Comparison of ENCODE assay signal across 17 cellular contexts in the genomic region with DNA sequence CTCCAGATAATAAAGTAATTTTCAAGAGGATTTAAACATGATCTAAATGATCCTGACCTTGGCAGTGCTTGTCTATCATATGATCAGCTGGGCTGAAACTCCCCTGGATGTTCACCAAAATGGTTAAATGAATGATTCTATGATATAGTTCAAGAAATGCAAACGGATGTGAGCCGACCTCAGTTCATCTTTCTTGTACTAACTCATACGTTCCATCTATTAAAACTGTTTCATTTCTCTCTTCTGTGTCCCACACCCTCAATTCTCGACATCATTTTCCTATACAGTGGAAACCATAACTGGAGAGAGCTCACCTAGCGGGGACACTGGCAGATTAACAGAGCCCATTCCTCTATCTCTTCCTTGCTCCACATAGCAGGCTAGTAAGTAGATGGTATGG.
A peak's percentile ranks its signal among the peaks of the same experiment; 100 is the strongest.
DNase-seq lines count a peak whose midpoint lies in the region; ATAC-seq, FAIRE-seq and TF ChIP-seq lines count a peak whose summit lies in the region.
"Had no signal": no experiment of that assay in that cellular context is flagged by ENCODE, and none has a peak within 500 bp of the region (broad histone marks: within the 10 kb centered on the region; RNA-seq: fewer than 3 reads in every experiment).

No MANE protein-coding gene starts in this region.

- H3K9me3 ChIP-seq in K562 (replicated peaks; ENCODE audit: control insufficient read depth, insufficient read depth, low read depth, low read length): no peaks in the 10 kb centered on the region
- H3K9me3 ChIP-seq: SK-N-SH had no signal

- peaks cover 5% of the 10 kb centered on the region for H3K27me3 Mint-ChIP-seq in glutamatergic neuron (ENCODE audit: unreplicated experiment)

- H4K20me1 ChIP-seq in K562 (replicated peaks; ENCODE audit: control insufficient read depth, insufficient read depth, low read length): no peaks in the 10 kb centered on the region

- no peak overlapping the region for H3K4me3 Mint-ChIP-seq in glutamatergic neuron (ENCODE audit: unreplicated experiment)
- H3K4me3 Mint-ChIP-seq: CD4-positive, CD25-positive, alpha-beta regulatory T cell had no signal

- peak; percentile 19 for FAIRE-seq in K562 (lab: Jason Lieb, UNC)

- no peak overlapping the region for H2AFZ ChIP-seq in K562 (ENCODE audit: low read depth, low read length)

- BruUV-seq in K562 (replicated peaks; lab: Mats Ljungman, UMichigan): no TSS peak

- H3K4me3 ChIP-seq in K562: no peak overlapping the region
- H3K4me3 ChIP-seq: lung had no signal

- POLR2A ChIA-PET in K562 (lab: Yijun Ruan, JAX): no interaction called here

- no peak overlapping the region for H3K27ac Mint-ChIP-seq in glutamatergic neuron (ENCODE audit: unreplicated experiment)
- H3K27ac Mint-ChIP-seq: activated T-helper 2 cell treated with anti-CD3 and anti-CD28 coated beads, Interferon-gamma antibody, Interleukin-2, Interleukin-4, amounts not matched to agents 10 μg/mL and 5 μg/mL and 100 μg/mL, durations not matched to agents 14 hours and 24 hours and 36 hours; CD4-positive, CD25-positive, alpha-beta regulatory T cell had no signal

- H3K27me3 ChIP-seq in K562 (ENCODE audit: control insufficient read depth in 2 of 2, insufficient read depth in 2 of 2, low read length in 2 of 2): no peaks in the 10 kb centered on the region

- DNase-seq in K562 (ENCODE audit: extremely low read depth in 1 of 4, low spot score in 3 of 4) (no peak), NCI-H2171 (lab: John Stamatoyannopoulos, UW) (no peak), glutamatergic neuron (no peak)
- DNase-seq in activated naive CD4-positive, alpha-beta T cell (lab: John Stamatoyannopoulos, UW): no peak
- no peak for DNase-seq in stimulated activated CD4-positive, alpha-beta T cell treated with anti-CD3 and anti-CD28 coated beads, Interleukin-4, amount 100 ng/mL, for 1 hour
- DNase-seq: activated CD4-positive, alpha-beta T cell treated with anti-CD3 and anti-CD28 coated beads for 1 hour; CD4-positive, CD25-positive, alpha-beta regulatory T cell; H7; hypothalamus; NCI-H1436 treated with DMSO at 0.1 percent for 48 hours; SK-N-SH; stimulated activated naive CD4-positive, alpha-beta T cell treated with Interleukin-2 at 50 U/mL for 16 hours had no signal

- no peaks in the 10 kb centered on the region for H3K36me3 Mint-ChIP-seq in glutamatergic neuron (ENCODE audit: unreplicated experiment)
- H3K36me3 Mint-ChIP-seq: CD4-positive, CD25-positive, alpha-beta regulatory T cell had no signal

- H3K27ac ChIP-seq in K562 (ENCODE audit: extremely low read depth, low read depth, low read length): no peak overlapping the region

- H3K9me1 ChIP-seq in K562 (ENCODE audit: control insufficient read depth, insufficient read depth, low read length): no peaks in the 10 kb centered on the region

- peak; percentile 55 for ATAC-seq in GM18867 (IDR thresholded peaks at IDR 0.05; ENCODE audit: unreplicated experiment)
- ATAC-seq in GM21526 (IDR thresholded peaks at IDR 0.05; ENCODE audit: low FRiP score, unreplicated experiment): peak; percentile 45
- ATAC-seq in HG03039 (IDR thresholded peaks at IDR 0.05; ENCODE audit: unreplicated experiment): peak; percentile 45
- no peak for ATAC-seq in K562

- H3K4me1 Mint-ChIP-seq in glutamatergic neuron (ENCODE audit: low read depth, unreplicated experiment): peaks cover 30% of the 10 kb centered on the region
- H3K4me1 Mint-ChIP-seq: CD4-positive, CD25-positive, alpha-beta regulatory T cell had no signal

- TF ChIP-seq CTCF in K562 (IDR thresholded peaks at IDR 0.05 in 2 of 3, conservative IDR thresholded peaks at IDR 0.05 in 1 of 3; ENCODE audit: insufficient read depth in 2 of 3, low read depth in 1 of 3, low read length in 3 of 3): no peak
- no peak for TF ChIP-seq CTCF in glutamatergic neuron (IDR thresholded peaks at IDR 0.05; ENCODE audit: partially characterized antibody, unreplicated experiment)

- 41% methylated on average over 5 of the region's 5 CpGs for WGBS in K562 (ENCODE audit: insufficient coverage, low coverage, missing lambda C conversion rate)

- TF ChIP-seq RAD21 in K562 (CRISPR knock-in tag; conservative IDR thresholded peaks at IDR 0.05 in 1 of 2, IDR thresholded peaks at IDR 0.05 in 1 of 2): no peak

- in situ Hi-C loops in K562 (cut with MboI): loop anchor here (25.0 kb wide), 2 partner anchors 546 to 1321 kb away; no protein-coding TSS in a partner anchor

- H3K4me1 ChIP-seq in K562 (replicated peaks in 1 of 2; ENCODE audit: control insufficient read depth in 2 of 2, insufficient read depth in 2 of 2, low read length in 2 of 2): no peaks in the 10 kb centered on the region

- intact Hi-C loops in K562 (cut with micrococcal nuclease): no loop called here

- no peak overlapping the region for H3K4me2 ChIP-seq in K562 (ENCODE audit: insufficient read depth, low read length)
- H3K4me2 ChIP-seq: SK-N-SH had no signal

- no peaks in the 10 kb centered on the region; the same call in 2 of the 3 replicates for H3K36me3 ChIP-seq in K562 (ENCODE audit: control insufficient read depth, insufficient read depth, low read length)

- TF ChIP-seq EP300 in K562 (IDR thresholded peaks at IDR 0.05; ENCODE audit: low read length): no peak

- H3K9me3 Mint-ChIP-seq in glutamatergic neuron (ENCODE audit: unreplicated experiment): peaks cover 3% of the 10 kb centered on the region
- H3K9me3 Mint-ChIP-seq: activated T-helper 2 cell treated with anti-CD3 and anti-CD28 coated beads, Interferon-gamma antibody, Interleukin-2, Interleukin-4, amounts not matched to agents 10 μg/mL and 5 μg/mL and 100 μg/mL, durations not matched to agents 14 hours and 24 hours and 36 hours had no signal

- no peak for TF ChIP-seq POLR2A in K562 (conservative IDR thresholded peaks at IDR 0.05)

- CTCF ChIA-PET in K562 (lab: Yijun Ruan, JAX; ENCODE audit: low intra/inter-chr PET ratio): no interaction called here

- no peaks in the 10 kb centered on the region; the same call in 2 of the 3 replicates for H3K79me2 ChIP-seq in K562 (ENCODE audit: control insufficient read depth, insufficient read depth, low read length)

- no peak overlapping the region for H3K9ac ChIP-seq in K562 (ENCODE audit: insufficient read depth in 1 of 2, low read depth in 2 of 2, low read length in 2 of 2)
- H3K9ac ChIP-seq: SK-N-SH had no signal

TF ChIP-seq in K562, 482 proteins besides CTCF, POLR2A, EP300 and RAD21 (continues in another document):
- no peak for TF ChIP-seq FOXA1 (IDR thresholded peaks at IDR 0.05; ENCODE audit: borderline replicate concordance)
- no peak for TF ChIP-seq HNRNPUL1 (IDR thresholded peaks at IDR 0.05; ENCODE audit: low read length)
- no peak for TF ChIP-seq SMARCA5 (IDR thresholded peaks at IDR 0.05)
- no peak for TF ChIP-seq CCNT2 (IDR thresholded peaks at IDR 0.05; ENCODE audit: borderline replicate concordance, extremely low read depth, insufficient read length, low read depth, low read length)
- no peak for TF ChIP-seq DIDO1 (tag; IDR thresholded peaks at IDR 0.05; ENCODE audit: low read depth)
- no peak for TF ChIP-seq SMARCB1 (IDR thresholded peaks at IDR 0.05; ENCODE audit: insufficient read length, low read depth)
- TF ChIP-seq, protein P1, sequence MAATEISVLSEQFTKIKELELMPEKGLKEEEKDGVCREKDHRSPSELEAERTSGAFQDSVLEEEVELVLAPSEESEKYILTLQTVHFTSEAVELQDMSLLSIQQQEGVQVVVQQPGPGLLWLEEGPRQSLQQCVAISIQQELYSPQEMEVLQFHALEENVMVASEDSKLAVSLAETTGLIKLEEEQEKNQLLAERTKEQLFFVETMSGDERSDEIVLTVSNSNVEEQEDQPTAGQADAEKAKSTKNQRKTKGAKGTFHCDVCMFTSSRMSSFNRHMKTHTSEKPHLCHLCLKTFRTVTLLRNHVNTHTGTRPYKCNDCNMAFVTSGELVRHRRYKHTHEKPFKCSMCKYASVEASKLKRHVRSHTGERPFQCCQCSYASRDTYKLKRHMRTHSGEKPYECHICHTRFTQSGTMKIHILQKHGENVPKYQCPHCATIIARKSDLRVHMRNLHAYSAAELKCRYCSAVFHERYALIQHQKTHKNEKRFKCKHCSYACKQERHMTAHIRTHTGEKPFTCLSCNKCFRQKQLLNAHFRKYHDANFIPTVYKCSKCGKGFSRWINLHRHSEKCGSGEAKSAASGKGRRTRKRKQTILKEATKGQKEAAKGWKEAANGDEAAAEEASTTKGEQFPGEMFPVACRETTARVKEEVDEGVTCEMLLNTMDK (IDR thresholded peaks at IDR 0.05; ENCODE audit: borderline replicate concordance, insufficient read depth, low read depth, low read length, poor library complexity, severe bottlenecking): no peak
- no peak for TF ChIP-seq BCL6 (CRISPR knock-in tag; IDR thresholded peaks at IDR 0.05)
- TF ChIP-seq TAL1 (IDR thresholded peaks at IDR 0.05): no peak
- TF ChIP-seq ZNF146 (CRISPR knock-in tag; IDR thresholded peaks at IDR 0.05; ENCODE audit: unreplicated experiment): no peak
- TF ChIP-seq, protein P2, sequence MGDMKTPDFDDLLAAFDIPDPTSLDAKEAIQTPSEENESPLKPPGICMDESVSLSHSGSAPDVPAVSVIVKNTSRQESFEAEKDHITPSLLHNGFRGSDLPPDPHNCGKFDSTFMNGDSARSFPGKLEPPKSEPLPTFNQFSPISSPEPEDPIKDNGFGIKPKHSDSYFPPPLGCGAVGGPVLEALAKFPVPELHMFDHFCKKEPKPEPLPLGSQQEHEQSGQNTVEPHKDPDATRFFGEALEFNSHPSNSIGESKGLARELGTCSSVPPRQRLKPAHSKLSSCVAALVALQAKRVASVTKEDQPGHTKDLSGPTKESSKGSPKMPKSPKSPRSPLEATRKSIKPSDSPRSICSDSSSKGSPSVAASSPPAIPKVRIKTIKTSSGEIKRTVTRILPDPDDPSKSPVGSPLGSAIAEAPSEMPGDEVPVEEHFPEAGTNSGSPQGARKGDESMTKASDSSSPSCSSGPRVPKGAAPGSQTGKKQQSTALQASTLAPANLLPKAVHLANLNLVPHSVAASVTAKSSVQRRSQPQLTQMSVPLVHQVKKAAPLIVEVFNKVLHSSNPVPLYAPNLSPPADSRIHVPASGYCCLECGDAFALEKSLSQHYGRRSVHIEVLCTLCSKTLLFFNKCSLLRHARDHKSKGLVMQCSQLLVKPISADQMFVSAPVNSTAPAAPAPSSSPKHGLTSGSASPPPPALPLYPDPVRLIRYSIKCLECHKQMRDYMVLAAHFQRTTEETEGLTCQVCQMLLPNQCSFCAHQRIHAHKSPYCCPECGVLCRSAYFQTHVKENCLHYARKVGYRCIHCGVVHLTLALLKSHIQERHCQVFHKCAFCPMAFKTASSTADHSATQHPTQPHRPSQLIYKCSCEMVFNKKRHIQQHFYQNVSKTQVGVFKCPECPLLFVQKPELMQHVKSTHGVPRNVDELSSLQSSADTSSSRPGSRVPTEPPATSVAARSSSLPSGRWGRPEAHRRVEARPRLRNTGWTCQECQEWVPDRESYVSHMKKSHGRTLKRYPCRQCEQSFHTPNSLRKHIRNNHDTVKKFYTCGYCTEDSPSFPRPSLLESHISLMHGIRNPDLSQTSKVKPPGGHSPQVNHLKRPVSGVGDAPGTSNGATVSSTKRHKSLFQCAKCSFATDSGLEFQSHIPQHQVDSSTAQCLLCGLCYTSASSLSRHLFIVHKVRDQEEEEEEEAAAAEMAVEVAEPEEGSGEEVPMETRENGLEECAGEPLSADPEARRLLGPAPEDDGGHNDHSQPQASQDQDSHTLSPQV (IDR thresholded peaks at IDR 0.05): no peak
- no peak for TF ChIP-seq ZBED1 (IDR thresholded peaks at IDR 0.05)
- no peak for TF ChIP-seq L3MBTL2 (IDR thresholded peaks at IDR 0.05)
